8 cellular contexts compared by ENCODE assay signal in the genomic region with DNA sequence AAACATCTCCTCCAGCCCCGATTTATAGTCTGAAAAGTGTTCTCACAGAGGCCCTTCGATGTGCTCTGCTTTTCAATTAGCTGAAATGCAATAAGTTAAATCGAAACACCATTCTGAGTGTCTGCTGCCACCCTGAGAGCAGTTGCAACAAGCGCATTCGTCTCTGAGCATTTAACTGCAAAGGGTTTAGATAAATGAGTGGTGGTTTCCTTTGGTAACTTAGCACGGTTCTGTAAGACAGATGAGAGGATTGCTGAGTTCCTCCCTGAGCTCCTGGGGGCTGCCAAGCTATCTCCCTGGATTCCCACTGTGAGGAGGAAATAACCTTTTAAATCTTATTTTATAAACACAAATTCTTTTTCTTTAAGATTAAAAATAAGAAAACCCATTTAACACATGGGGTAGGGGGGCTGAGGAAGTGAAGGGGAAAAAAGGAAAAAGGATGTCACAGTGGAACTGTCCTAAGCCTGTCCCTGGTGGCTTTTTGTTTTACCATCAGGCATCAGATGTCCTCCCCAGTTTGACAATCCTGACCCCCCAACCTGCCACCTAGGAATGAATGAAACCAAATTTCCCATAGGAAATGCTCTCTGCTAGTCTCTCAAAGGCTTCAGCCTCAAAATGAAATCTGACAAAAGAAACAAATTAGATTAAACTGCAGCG. TPM values are rescaled to one million over a fixed set of nuclear protein-coding genes. Genes with fewer than 3 reads are reported as not detected.
A peak's percentile ranks its signal among the peaks of the same experiment; 100 is the strongest.
DNase-seq lines count a peak whose midpoint lies in the region; ATAC-seq and TF ChIP-seq lines count a peak whose summit lies in the region.

No MANE protein-coding gene starts in this region.

- no peak overlapping the region for H3K4me3 ChIP-seq in PC-3 (ENCODE audit: low read length)
- no peak overlapping the region for H3K4me3 ChIP-seq in retinal pigment epithelial cell (ENCODE audit: low read length)

- peak overlapping the region; percentile 68 for H2AFZ ChIP-seq in PC-3 (ENCODE audit: low read length)

- TF ChIP-seq POLR2A in GM18505 (IDR thresholded peaks at IDR 0.05; ENCODE audit: borderline replicate concordance, extremely low read depth, insufficient read depth, insufficient read length) = no peak

- no peaks in the 10 kb centered on the region for H3K9me3 ChIP-seq in PC-3 (ENCODE audit: low read length)

- POLR2A ChIA-PET in PC-3 (lab: Charles Lee; ENCODE audit: unreplicated experiment) = interaction anchor here (0.5 to 0.7 kb wide), 2 partner anchors 35 to 56 kb away, joined by 3 to 6 read pairs; no protein-coding TSS in a partner anchor

- no peaks in the 10 kb centered on the region for H3K9me2 ChIP-seq in PC-3 (replicated peaks; ENCODE audit: low read length)

- ATAC-seq in GM18505 (IDR thresholded peaks at IDR 0.05; ENCODE audit: unreplicated experiment) = peak; percentile 55
- peak; percentile 75 for ATAC-seq in PC-3

- no peaks in the 10 kb centered on the region for H3K36me3 ChIP-seq in PC-3 (ENCODE audit: low read depth, low read length)

- CTCF ChIA-PET in PC-3 (lab: Charles Lee) = interaction anchor here (0.6 to 1.6 kb wide), 3 partner anchors 185 to 667 kb away, joined by 3 to 4 read pairs (median 3); no protein-coding TSS in a partner anchor

- no peaks in the 10 kb centered on the region for H4K20me1 ChIP-seq in PC-3 (ENCODE audit: low read length)

- H3K79me2 ChIP-seq in PC-3 (ENCODE audit: low read length) = no peaks in the 10 kb centered on the region

- BruUV-seq in PC-3 (replicated peaks; lab: Mats Ljungman, UMichigan) = no TSS peak

- H3K27ac ChIP-seq in PC-3 (ENCODE audit: low read length) = peak overlapping the region; percentile 1; the same call in 1 of the 2 replicates

- H3K4me1 ChIP-seq in PC-3 (ENCODE audit: insufficient read depth, low read length) = peaks cover 25% of the 10 kb centered on the region

- peak overlapping the region; percentile 59 for H3K4me2 ChIP-seq in PC-3 (ENCODE audit: low read length)

- no peaks in the 10 kb centered on the region for H3F3A ChIP-seq in PC-3 (ENCODE audit: low read length, unreplicated experiment)

- intact Hi-C loops in PC-3 (cut with micrococcal nuclease) = loop anchor here (1.0 to 10.0 kb wide), 8 partner anchors 78 to 492 kb away; a partner anchor contains a TSS

- H3K27me3 ChIP-seq in PC-3 (ENCODE audit: low read length) = no peaks in the 10 kb centered on the region

- TF ChIP-seq CTCF in PC-3 (conservative IDR thresholded peaks at IDR 0.05; ENCODE audit: low read depth, low read length) (peak; percentile 92), retinal pigment epithelial cell (conservative IDR thresholded peaks at IDR 0.05; ENCODE audit: low read depth, low read length) (peak; percentile 83)

- H3K9ac ChIP-seq in PC-3 (ENCODE audit: low read length) = peak overlapping the region; percentile 13; the same call in 1 of the 2 replicates

- DNase-seq in AG08396 (ENCODE audit: low spot score) (peak; percentile 40), KG1 (lab: John Stamatoyannopoulos, UW) (peak; percentile 32), PC-3 (peak; percentile 86), astrocyte of the hippocampus (ENCODE audit: low read depth, low spot score) (peak; percentile 90), iPS DF 19.7 (ENCODE audit: low read depth, low spot score) (peak; percentile 65), retinal pigment epithelial cell (ENCODE audit: low read depth) (peak; percentile 48), GM19240 (ENCODE audit: insufficient read length, low spot score) (no peak)

RNA-seq across cellular contexts. Expression of a gene that starts 56.4 kb away (rescaled TPM):
- 34.8 and 43.5 TPM in 2 replicates for total RNA-seq in PC-3 (2014; rRNA removed)
